1 cellular context compared by ENCODE assay signal in the genomic region with DNA sequence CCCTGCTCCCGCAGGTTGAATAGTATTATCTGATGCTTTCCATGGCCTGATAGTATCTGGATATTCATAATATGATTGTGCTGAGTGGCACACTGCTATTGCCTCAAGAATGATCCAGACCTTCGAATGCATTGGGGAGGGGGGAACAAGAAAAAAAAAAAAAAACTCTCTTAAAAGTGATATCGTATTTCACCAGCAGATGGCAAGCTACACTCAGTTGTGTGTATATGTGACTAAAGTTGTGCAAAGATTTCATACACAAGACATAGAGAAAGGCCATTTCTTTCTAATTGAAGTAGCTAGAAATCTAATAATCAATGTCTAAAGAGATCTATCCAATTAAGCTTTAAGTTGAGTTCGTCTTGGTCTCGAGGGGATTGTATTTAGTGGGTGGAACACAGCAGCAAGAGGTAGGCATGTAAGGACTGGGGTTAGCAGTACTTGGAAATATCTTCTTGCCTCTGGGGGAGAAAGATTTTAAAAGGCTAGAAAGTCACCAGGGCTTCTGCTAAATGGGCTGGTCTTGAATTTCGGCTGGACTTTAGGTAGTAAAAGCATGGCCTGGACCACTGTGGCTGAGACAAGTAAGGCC.
TF ChIP-seq lines count a peak whose summit lies in the region.

No MANE protein-coding gene starts in this region.

TF ChIP-seq in IMR-90, 13 proteins besides CTCF, POLR2A, EP300 and RAD21 (continued from another document):
- TF ChIP-seq RCOR1 (IDR thresholded peaks at IDR 0.05; ENCODE audit: insufficient replicate concordance, low read length) = no peak
- no peak for TF ChIP-seq USF2 (IDR thresholded peaks at IDR 0.05; ENCODE audit: low read depth, low read length)
- no peak for TF ChIP-seq ELK1 (IDR thresholded peaks at IDR 0.05; ENCODE audit: borderline replicate concordance, low read depth, low read length)
- TF ChIP-seq BHLHE40 (IDR thresholded peaks at IDR 0.05; ENCODE audit: low read depth, low read length) = no peak
- no peak for TF ChIP-seq MAFK (IDR thresholded peaks at IDR 0.05; ENCODE audit: low read depth, low read length)
TF ChIP-seq in IMR-90: peak in this region for 0.
